1 cellular context compared by ENCODE assay signal in genomic region chr1:47331875-47332274, GRCh38.
TF ChIP-seq lines count a peak whose summit lies in the region.

No MANE protein-coding gene starts in this region.

TF ChIP-seq in IMR-90, 13 proteins besides CTCF, POLR2A, EP300 and RAD21:
- no peak for TF ChIP-seq BHLHE40 (IDR thresholded peaks at IDR 0.05; ENCODE audit: low read depth, low read length)
- no peak for TF ChIP-seq ELK1 (IDR thresholded peaks at IDR 0.05; ENCODE audit: borderline replicate concordance, low read depth, low read length)
- no peak for TF ChIP-seq MAZ (IDR thresholded peaks at IDR 0.05; ENCODE audit: borderline replicate concordance, low read depth, low read length)
- TF ChIP-seq MXI1 (IDR thresholded peaks at IDR 0.05; ENCODE audit: borderline replicate concordance, low read depth, low read length), result no peak
- no peak for TF ChIP-seq CHD1 (IDR thresholded peaks at IDR 0.05; ENCODE audit: low read depth, low read length)
- TF ChIP-seq NFE2L2 (IDR thresholded peaks at IDR 0.05; ENCODE audit: low read depth, low read length), result no peak
- no peak for TF ChIP-seq CEBPB (IDR thresholded peaks at IDR 0.05; ENCODE audit: low read depth, low read length)
- TF ChIP-seq SMC3 (IDR thresholded peaks at IDR 0.05; ENCODE audit: low read depth, low read length), result no peak
- TF ChIP-seq RCOR1 (IDR thresholded peaks at IDR 0.05; ENCODE audit: insufficient replicate concordance, low read length), result no peak
- TF ChIP-seq USF2 (IDR thresholded peaks at IDR 0.05; ENCODE audit: low read depth, low read length), result no peak
- TF ChIP-seq FOS (IDR thresholded peaks at IDR 0.05; ENCODE audit: low read depth, low read length), result no peak
- no peak for TF ChIP-seq RFX5 (IDR thresholded peaks at IDR 0.05; ENCODE audit: low read depth, low read length)
- TF ChIP-seq MAFK (IDR thresholded peaks at IDR 0.05; ENCODE audit: low read depth, low read length), result no peak
